7 cellular contexts compared by ENCODE assay signal in the genomic region with DNA sequence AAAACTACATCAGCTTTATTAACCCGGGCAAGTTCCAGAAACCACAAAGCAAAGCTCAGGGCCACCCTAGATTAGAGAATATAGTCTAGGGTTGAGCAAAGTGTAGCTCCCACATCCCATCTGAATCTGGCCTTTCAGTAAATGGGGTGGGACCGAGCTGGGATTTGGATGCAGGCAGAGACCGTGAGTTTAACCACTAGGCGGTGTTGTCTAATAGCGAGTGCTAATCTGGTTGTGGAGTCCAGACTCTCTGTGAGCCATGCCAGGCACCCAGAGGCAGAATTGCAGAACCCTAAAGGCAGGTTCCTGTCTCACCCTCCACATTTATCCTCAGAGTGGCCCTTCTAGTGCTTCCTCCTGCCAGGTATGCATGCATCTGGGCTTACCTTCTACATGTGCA.
DNase-seq lines count a peak whose midpoint lies in the region; ATAC-seq, FAIRE-seq and TF ChIP-seq lines count a peak whose summit lies in the region.

No MANE protein-coding gene starts in this region.

- H3K9me3 Mint-ChIP-seq in activated T-cell treated with anti-CD3 and anti-CD28 coated beads, Interleukin-2, amount 50 U/mL, for 4 hours: peaks cover 2% of the 10 kb centered on the region
- no peaks in the 10 kb centered on the region for H3K9me3 Mint-ChIP-seq in activated T-helper 1 cell treated with anti-CD3 and anti-CD28 coated beads, Interleukin-12 subunit alpha, Interleukin-12 subunit beta, Interleukin-2, Interleukin-4 antibody, amounts not matched to agents 30 ng/mL and 10 ng/mL and 1 ng/mL, durations not matched to agents 14 hours and 24 hours and 36 hours

- TF ChIP-seq CTCF in GM12872 (IDR thresholded peaks at IDR 0.05; ENCODE audit: insufficient read depth, low read depth, low read length): peak; percentile 62

- H3K4me1 Mint-ChIP-seq in activated T-cell treated with anti-CD3 and anti-CD28 coated beads, Interleukin-2, amount 50 U/mL, for 4 hours (ENCODE audit: low read depth): no peaks in the 10 kb centered on the region
- H3K4me1 Mint-ChIP-seq in activated T-helper 1 cell treated with anti-CD3 and anti-CD28 coated beads, Interleukin-12 subunit alpha, Interleukin-12 subunit beta, Interleukin-2, Interleukin-4 antibody, amounts not matched to agents 30 ng/mL and 10 ng/mL and 1 ng/mL, durations not matched to agents 14 hours and 24 hours and 36 hours (ENCODE audit: low read depth): no peaks in the 10 kb centered on the region

- ATAC-seq in HG02763 (IDR thresholded peaks at IDR 0.05; ENCODE audit: unreplicated experiment): peak; percentile 72
- ATAC-seq in activated T-cell treated with anti-CD3 and anti-CD28 coated beads, Interleukin-2, amount 50 U/mL, for 4 hours: no peak

- DNase-seq in RPMI7951 (ENCODE audit: low read depth) (peak; percentile 53), iPS DF 4.7 (ENCODE audit: extremely low read depth, low spot score) (peak; percentile 71), frontal cortex (ENCODE audit: low spot score in 2 of 2) (no peak)
- no peak for DNase-seq in activated T-cell treated with anti-CD3 and anti-CD28 coated beads, Interleukin-2, amount 50 U/mL, for 4 hours
- DNase-seq in activated T-helper 1 cell treated with anti-CD3 and anti-CD28 coated beads, Interleukin-12 subunit alpha, Interleukin-12 subunit beta, Interleukin-2, Interleukin-4 antibody, amounts not matched to agents 30 ng/mL and 10 ng/mL and 1 ng/mL, durations not matched to agents 14 hours and 24 hours and 36 hours (ENCODE audit: low spot score): no peak

- no peak overlapping the region for H3K4me3 Mint-ChIP-seq in activated T-cell treated with anti-CD3 and anti-CD28 coated beads, Interleukin-2, amount 50 U/mL, for 4 hours
- no peak overlapping the region for H3K4me3 Mint-ChIP-seq in activated T-helper 1 cell treated with anti-CD3 and anti-CD28 coated beads, Interleukin-12 subunit alpha, Interleukin-12 subunit beta, Interleukin-2, Interleukin-4 antibody, amounts not matched to agents 30 ng/mL and 10 ng/mL and 1 ng/mL, durations not matched to agents 14 hours and 24 hours and 36 hours

- no peak overlapping the region for H3K27ac Mint-ChIP-seq in activated T-helper 1 cell treated with anti-CD3 and anti-CD28 coated beads, Interleukin-12 subunit alpha, Interleukin-12 subunit beta, Interleukin-2, Interleukin-4 antibody, amounts not matched to agents 30 ng/mL and 10 ng/mL and 1 ng/mL, durations not matched to agents 14 hours and 24 hours and 36 hours

- no peak for FAIRE-seq in frontal cortex (lab: Jason Lieb, UNC)

- intact Hi-C loops in activated T-helper 1 cell treated with anti-CD3 and anti-CD28 coated beads, Interleukin-12 subunit alpha, Interleukin-12 subunit beta, Interleukin-2, Interleukin-4 antibody, amounts not matched to agents 30 ng/mL and 10 ng/mL and 1 ng/mL, durations not matched to agents 14 hours and 24 hours and 36 hours (cut with micrococcal nuclease): no loop called here

- H3K36me3 Mint-ChIP-seq in activated T-cell treated with anti-CD3 and anti-CD28 coated beads, Interleukin-2, amount 50 U/mL, for 4 hours (ENCODE audit: insufficient read depth): no peaks in the 10 kb centered on the region
- H3K36me3 Mint-ChIP-seq in activated T-helper 1 cell treated with anti-CD3 and anti-CD28 coated beads, Interleukin-12 subunit alpha, Interleukin-12 subunit beta, Interleukin-2, Interleukin-4 antibody, amounts not matched to agents 30 ng/mL and 10 ng/mL and 1 ng/mL, durations not matched to agents 14 hours and 24 hours and 36 hours (ENCODE audit: low read depth): no peaks in the 10 kb centered on the region

- peaks cover 2% of the 10 kb centered on the region for H3K27me3 Mint-ChIP-seq in activated T-cell treated with anti-CD3 and anti-CD28 coated beads, Interleukin-2, amount 50 U/mL, for 4 hours (ENCODE audit: low read depth)
- H3K27me3 Mint-ChIP-seq in activated T-helper 1 cell treated with anti-CD3 and anti-CD28 coated beads, Interleukin-12 subunit alpha, Interleukin-12 subunit beta, Interleukin-2, Interleukin-4 antibody, amounts not matched to agents 30 ng/mL and 10 ng/mL and 1 ng/mL, durations not matched to agents 14 hours and 24 hours and 36 hours (ENCODE audit: insufficient read depth): no peaks in the 10 kb centered on the region

Comparison
In these comparisons a context has a peak if more than half of its experiments do, and no peak if none do; other contexts are left out.
1. DNase-seq: peak in RPMI7951 (single experiment) and iPS DF 4.7 (single experiment); none in frontal cortex (0 of 2), activated T-cell treated with anti-CD3 and anti-CD28 coated beads, Interleukin-2, amount 50 U/mL, for 4 hours (single experiment) and activated T-helper 1 cell treated with anti-CD3 and anti-CD28 coated beads, Interleukin-12 subunit alpha, Interleukin-12 subunit beta, Interleukin-2, Interleukin-4 antibody, amounts not matched to agents 30 ng/mL and 10 ng/mL and 1 ng/mL, durations not matched to agents 14 hours and 24 hours and 36 hours (single experiment).